ENCODE assay signal across 20 cellular contexts in genomic region chr5:53034832-53035231, GRCh38.
"Had no signal": no experiment of that assay in that cellular context is flagged by ENCODE, and none has a peak within 500 bp of the region (broad histone marks: within the 10 kb centered on the region; RNA-seq: fewer than 3 reads in every experiment).

No MANE protein-coding gene starts in this region.

- H3K27me3 Mint-ChIP-seq: central memory CD8-positive, alpha-beta T cell; T-cell had no signal

- H3K36me3 ChIP-seq: left lung, right lobe of liver, transverse colon had no signal

- H3K27me3 ChIP-seq: left lung, right lobe of liver, testis, transverse colon had no signal

- H3K36me3 Mint-ChIP-seq: T-cell, WTC11 had no signal

- H3K27ac ChIP-seq: left lung, right lobe of liver, testis, transverse colon had no signal

- ATAC-seq: right lobe of liver, T-cell, WTC11 had no signal

- FAIRE-seq: bronchial epithelial cell, endometrium, frontal cortex had no signal

- DNase-seq: activated CD4-positive, alpha-beta T cell treated with anti-CD3 and anti-CD28 coated beads for 1 hour; activated effector memory CD4-positive, alpha-beta T cell treated with anti-CD3 and anti-CD28 coated beads, Interleukin-2, amount 50 U/mL, for 16 hours; activated naive CD4-positive, alpha-beta T cell treated with anti-CD3 and anti-CD28 coated beads, Interleukin-2, amount 50 U/mL, for 16 hours; activated T-cell treated with anti-CD3 and anti-CD28 coated beads, Interleukin-2, amount 50 U/mL, for 1 hour; effector CD8-positive, alpha-beta T cell; left lung; right lobe of liver; stimulated activated CD4-positive, alpha-beta T cell treated with anti-CD3 and anti-CD28 coated beads, Interleukin-2, amount 100 ng/mL, for 48 hours; stimulated activated naive CD4-positive, alpha-beta T cell treated with Interleukin-2 at 50 U/mL for 16 hours; T-cell; testis; transverse colon had no signal

- H3K4me3 ChIP-seq: left lung, lung, right lobe of liver, testis, transverse colon had no signal

- H3K9me3 ChIP-seq: left lung, right lobe of liver, testis, transverse colon had no signal

- H3K4me1 ChIP-seq: right lobe of liver, testis had no signal

- H3K9me3 Mint-ChIP-seq: activated T-helper 1 cell treated with anti-CD3 and anti-CD28 coated beads, Interleukin-12 subunit alpha, Interleukin-12 subunit beta, Interleukin-2, Interleukin-4 antibody, amounts not matched to agents 30 ng/mL and 10 ng/mL and 1 ng/mL, durations not matched to agents 14 hours and 24 hours and 36 hours; central memory CD8-positive, alpha-beta T cell; nephron; T-cell; WTC11 had no signal

- H3K27ac Mint-ChIP-seq: activated T-helper 1 cell treated with anti-CD3 and anti-CD28 coated beads, Interleukin-12 subunit alpha, Interleukin-12 subunit beta, Interleukin-2, Interleukin-4 antibody, amounts not matched to agents 30 ng/mL and 10 ng/mL and 1 ng/mL, durations not matched to agents 14 hours and 24 hours and 36 hours; T-cell; WTC11 had no signal

- H3K4me3 Mint-ChIP-seq: activated T-helper 1 cell treated with anti-CD3 and anti-CD28 coated beads, Interleukin-12 subunit alpha, Interleukin-12 subunit beta, Interleukin-2, Interleukin-4 antibody, amounts not matched to agents 30 ng/mL and 10 ng/mL and 1 ng/mL, durations not matched to agents 14 hours and 24 hours and 36 hours; central memory CD8-positive, alpha-beta T cell; nephron; T-cell; WTC11 had no signal
